ENCODE assay signal across 5 cellular contexts in the genomic region with DNA sequence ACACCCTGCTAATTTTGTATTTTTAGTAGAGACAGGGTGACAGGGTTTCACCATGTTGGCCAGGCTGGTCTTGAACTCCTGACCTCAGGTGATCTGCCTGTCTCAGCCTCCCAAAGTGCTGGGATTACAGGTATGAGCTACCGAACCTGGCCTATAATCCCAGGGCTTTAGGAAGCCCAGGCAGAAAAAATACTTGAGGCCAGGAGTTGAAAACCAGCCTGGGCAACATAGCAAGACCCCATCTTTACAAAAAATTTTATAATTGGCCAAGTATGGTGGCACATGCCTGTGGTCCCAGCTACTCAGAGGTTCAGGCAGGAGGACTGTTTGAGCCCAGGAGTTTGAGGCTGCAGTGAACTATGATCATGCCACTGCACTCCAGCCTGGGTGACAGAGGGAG.
DNase-seq lines count a peak whose midpoint lies in the region; ATAC-seq, FAIRE-seq and TF ChIP-seq lines count a peak whose summit lies in the region.
"Not testable (repeated sequence)": the region's sequence is repeated elsewhere in the genome, so short reads cannot be mapped to it uniquely, and the experiment has no call there.

No MANE protein-coding gene starts in this region.

- not testable (repeated sequence) for H3K4me3 ChIP-seq in HEK293 (ENCODE audit: low read depth, low read length); adipocyte (ENCODE audit: low read length); endothelial cell of umbilical vein (replicated peaks in 1 of 3; ENCODE audit: insufficient read depth in 1 of 3, low read depth in 1 of 3, low read length in 3 of 3); HepG2 (replicated peaks in 1 of 3; ENCODE audit: insufficient read depth in 1 of 3, low read depth in 2 of 3, low read length in 3 of 3)

- dilution Hi-C loops in endothelial cell of umbilical vein (cut with MboI; ENCODE audit: extremely low pct_ligation_motif_present, low sequenced_read_pairs): not testable (repeated sequence)

- CTCF ChIA-PET in HEK293 (lab: Yijun Ruan, JAX) (interaction anchor here (0.6 kb wide), 2 partner anchors 295 to 340 kb away, joined by 3 to 4 read pairs; no protein-coding TSS in a partner anchor), endothelial cell of umbilical vein (lab: Charles Lee) (interaction anchor here (1.4 kb wide), 1 partner anchor 336 kb away, joined by 3 read pairs; no protein-coding TSS in a partner anchor)
- CTCF ChIA-PET in RWPE1 (lab: Yijun Ruan, JAX); HepG2 (lab: Yijun Ruan, JAX; ENCODE audit: low intra/inter-chr PET ratio, low total read pairs): not testable (repeated sequence)

- H2AFZ ChIP-seq in endothelial cell of umbilical vein (ENCODE audit: low read depth, low read length); HepG2 (ENCODE audit: low read length): not testable (repeated sequence)

- not testable (repeated sequence) for H4K20me1 ChIP-seq in endothelial cell of umbilical vein (replicated peaks; ENCODE audit: control insufficient read depth, extremely low read depth, insufficient read depth, low read length); HepG2 (ENCODE audit: insufficient read depth, low read length)

- not testable (repeated sequence) for DNase-seq in RWPE1 (ENCODE audit: low spot score); adipocyte (ENCODE audit: low read depth); endothelial cell of umbilical vein (ENCODE audit: low read depth, low spot score); HepG2 (ENCODE audit: low spot score)

- not testable (repeated sequence) for H3K27ac ChIP-seq in HEK293 (ENCODE audit: extremely low read depth, low read depth, low read length); endothelial cell of umbilical vein (ENCODE audit: insufficient read depth, low read depth, low read length); HepG2 (ENCODE audit: extremely low read length, insufficient read depth, low read length)
- H3K27ac ChIP-seq in RWPE1: peak overlapping the region; percentile 64

- not testable (repeated sequence) for TF ChIP-seq POLR2A in endothelial cell of umbilical vein (IDR thresholded peaks at IDR 0.05; ENCODE audit: low read depth, low read length); HepG2 (IDR thresholded peaks at IDR 0.05; ENCODE audit: insufficient read depth in 1 of 2, low read depth in 2 of 2, low read length in 2 of 2)

- not testable (repeated sequence) for BruUV-seq in endothelial cell of umbilical vein (replicated peaks; lab: Mats Ljungman, UMichigan); HepG2 (replicated peaks; lab: Mats Ljungman, UMichigan)

- not testable (repeated sequence) for H3K79me2 ChIP-seq in endothelial cell of umbilical vein (ENCODE audit: control insufficient read depth, insufficient read depth, low read length); HepG2 (ENCODE audit: insufficient read depth, low read length)

- not testable (repeated sequence) for H3K36me3 ChIP-seq in HEK293 (ENCODE audit: control insufficient read depth in 2 of 2, insufficient read depth in 1 of 2, low read length in 2 of 2); adipocyte (ENCODE audit: control insufficient read depth, insufficient read depth, low read length, severe bottlenecking); endothelial cell of umbilical vein (ENCODE audit: control insufficient read depth in 2 of 2, extremely low read depth in 1 of 2, insufficient read depth in 2 of 2, low read length in 2 of 2); HepG2 (replicated peaks in 1 of 2; ENCODE audit: control insufficient read depth in 1 of 2, insufficient read depth in 2 of 2, low read length in 2 of 2)

- TF ChIP-seq EP300 in HepG2 (IDR thresholded peaks at IDR 0.05; ENCODE audit: low read depth in 2 of 2, low read length in 2 of 2); HepG2 (CRISPR knock-in tag; IDR thresholded peaks at IDR 0.05; ENCODE audit: borderline replicate concordance): not testable (repeated sequence)

- POLR2A ChIA-PET in HEK293 (lab: Yijun Ruan, JAX); RWPE1 (lab: Yijun Ruan, JAX; ENCODE audit: low non-redundant PET); endothelial cell of umbilical vein (lab: Charles Lee); HepG2 (lab: Yijun Ruan, JAX): not testable (repeated sequence)

- not testable (repeated sequence) for TF ChIP-seq RAD21 in HepG2 (CRISPR knock-in tag; IDR thresholded peaks at IDR 0.05)

- no CpG with 5 or more reads among the region's 1 CpG for WGBS in HepG2 (ENCODE audit: low lambda C conversion rate)

- H3K9me3 ChIP-seq in HEK293 (ENCODE audit: control insufficient read depth, insufficient read depth, low read depth, low read length); adipocyte (ENCODE audit: control insufficient read depth, low read length); endothelial cell of umbilical vein (replicated peaks; ENCODE audit: control insufficient read depth, insufficient read depth, low read length); HepG2 (ENCODE audit: low read length): not testable (repeated sequence)

- in situ Hi-C loops in HepG2 (cut with HindIII; ENCODE audit: extremely low pct_ligation_motif_present, low pct_unique_long_range_greater_than_20kb): not testable (repeated sequence)

- H3K4me1 ChIP-seq in HEK293 (ENCODE audit: control insufficient read depth, insufficient read depth, low read length); endothelial cell of umbilical vein (ENCODE audit: control insufficient read depth, extremely low read depth, insufficient read depth, low read length); HepG2 (ENCODE audit: insufficient read depth, low read length): not testable (repeated sequence)
- peaks cover 15% of the 10 kb centered on the region for H3K4me1 ChIP-seq in adipocyte (ENCODE audit: control insufficient read depth, insufficient read depth, low read length)

- not testable (repeated sequence) for H3K9me1 ChIP-seq in endothelial cell of umbilical vein (replicated peaks; ENCODE audit: control insufficient read depth, extremely low read depth, insufficient read depth, low read length)

- peak overlapping the region; percentile 14 for H3K9ac ChIP-seq in adipocyte (ENCODE audit: low read length)
- not testable (repeated sequence) for H3K9ac ChIP-seq in endothelial cell of umbilical vein (replicated peaks; ENCODE audit: extremely low read depth, insufficient read depth, low read length); HepG2 (ENCODE audit: insufficient read depth, low read depth, low read length)

- H3K4me2 ChIP-seq in endothelial cell of umbilical vein (ENCODE audit: insufficient read depth, low read length); HepG2 (ENCODE audit: low read depth, low read length): not testable (repeated sequence)

- not testable (repeated sequence) for H3K27me3 ChIP-seq in adipocyte (replicated peaks; ENCODE audit: control insufficient read depth, insufficient read depth, low read length); endothelial cell of umbilical vein (ENCODE audit: control insufficient read depth in 2 of 2, insufficient read depth in 2 of 2, low read length in 2 of 2); HepG2 (ENCODE audit: control insufficient read depth in 1 of 2, insufficient read depth in 2 of 2, low read length in 2 of 2)

- peak; percentile 26 for FAIRE-seq in endothelial cell of umbilical vein (lab: Jason Lieb, UNC)
- not testable (repeated sequence) for FAIRE-seq in HepG2 (lab: Jason Lieb, UNC)

- not testable (repeated sequence) for TF ChIP-seq CTCF in HEK293 (tag by site-specific recombination; IDR thresholded peaks at IDR 0.05); RWPE1 (conservative IDR thresholded peaks at IDR 0.05; ENCODE audit: low read depth); endothelial cell of umbilical vein (IDR thresholded peaks at IDR 0.05; ENCODE audit: extremely low read depth in 1 of 2, insufficient read depth in 1 of 2, low read depth in 1 of 2, low read length in 2 of 2); HepG2 (CRISPR knock-in tag; IDR thresholded peaks at IDR 0.05)

- ATAC-seq in HepG2: not testable (repeated sequence)

- intact Hi-C loops in endothelial cell of umbilical vein (cut with micrococcal nuclease): loop anchor here (5.0 kb wide), 4 partner anchors 101 to 324 kb away; a partner anchor contains a TSS
- intact Hi-C loops in HepG2 (cut with micrococcal nuclease; ENCODE audit: unreplicated experiment): loop anchor here (10.0 kb wide), 1 partner anchor 1894 kb away; no protein-coding TSS in a partner anchor

TF ChIP-seq in HEK293, 187 proteins besides CTCF, POLR2A, EP300 and RAD21:
- peak; percentile 72 for TF ChIP-seq ZNF121 (tag by site-specific recombination; IDR thresholded peaks at IDR 0.05)

TF ChIP-seq in HepG2, 621 proteins besides CTCF, POLR2A, EP300 and RAD21:
- 0 out of 2 replicates have a peak, but pooled peaks have one; percentile 47 for TF ChIP-seq ZNF121 (CRISPR knock-in tag; IDR thresholded peaks at IDR 0.05)
